Comparison of ENCODE assay signal across 8 cellular contexts in genomic region chr10:95110823-95111222, GRCh38. TPM values are rescaled to one million over a fixed set of nuclear protein-coding genes. Genes with fewer than 3 reads are reported as not detected.
"Had no signal": no experiment of that assay in that cellular context is flagged by ENCODE, and none has a peak within 500 bp of the region (broad histone marks: within the 10 kb centered on the region; RNA-seq: fewer than 3 reads in every experiment).

No MANE protein-coding gene starts in this region.

RNA-seq across cellular contexts. Expression of gene CYP2C8, which starts 41.5 kb away (rescaled TPM):
- total RNA-seq: activated naive CD4-positive, alpha-beta T cell treated with anti-CD3 and anti-CD28 coated beads for 36 hours; activated naive CD4-positive, alpha-beta T cell treated with anti-CD3 and anti-CD28 coated beads, Interleukin-2, amount 50 U/mL, for 72 hours; activated naive CD8-positive, alpha-beta T cell treated with anti-CD3 and anti-CD28 coated beads, Interleukin-2, amount 10 ng/mL, durations not matched to agents 7 days and 5 days; activated T-helper 1 cell treated with anti-CD3 and anti-CD28 coated beads, Interleukin-12 subunit alpha, Interleukin-12 subunit beta, Interleukin-2, Interleukin-4 antibody, amounts not matched to agents 30 ng/mL and 10 ng/mL and 1 ng/mL, durations not matched to agents 14 hours and 24 hours and 36 hours; ascending aorta; bronchial epithelial cell; cardiac septum; chondrocyte had no signal
